Comparison of ENCODE assay signal across 9 cellular contexts in the genomic region with DNA sequence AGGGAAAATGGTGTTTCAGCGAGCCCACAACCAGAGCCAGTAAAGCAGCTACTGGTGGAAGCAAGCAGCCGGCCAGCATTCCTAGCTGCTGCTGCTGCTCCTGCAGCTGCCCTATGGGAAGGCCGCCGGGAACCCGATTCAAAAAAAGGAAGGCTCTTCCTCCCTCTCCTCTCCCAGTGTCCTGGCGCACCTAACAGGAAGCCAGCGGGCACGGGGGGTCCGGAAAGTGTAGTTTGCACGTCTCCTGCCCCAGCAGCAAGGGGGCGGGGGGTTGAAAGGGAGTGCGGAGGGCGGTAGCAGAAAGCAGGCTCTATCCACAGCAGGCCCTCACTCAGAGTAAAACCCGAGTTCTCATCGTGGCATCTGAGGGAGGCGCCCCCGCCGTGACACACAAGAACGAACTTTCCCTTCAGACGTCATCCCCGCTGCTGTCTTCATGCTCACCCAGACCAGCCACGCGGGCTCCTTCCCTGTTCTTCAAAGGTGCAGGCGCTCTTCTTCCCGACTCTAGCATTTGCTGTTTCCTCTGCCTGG. TPM values are rescaled to one million over a fixed set of nuclear protein-coding genes. Genes with fewer than 3 reads are reported as not detected.
A peak's percentile ranks its signal among the peaks of the same experiment; 100 is the strongest.
DNase-seq lines count a peak whose midpoint lies in the region; ATAC-seq, FAIRE-seq and TF ChIP-seq lines count a peak whose summit lies in the region.
"Had no signal": no experiment of that assay in that cellular context is flagged by ENCODE, and none has a peak within 500 bp of the region (broad histone marks: within the 10 kb centered on the region; RNA-seq: fewer than 3 reads in every experiment).

No MANE protein-coding gene starts in this region.

- no peak for DNase-seq in CD4-positive, alpha-beta T cell
- peak; percentile 67 for DNase-seq in ecto neural progenitor cell (ENCODE audit: low spot score)
- DNase-seq in lung (ENCODE audit: low spot score): no peak
- DNase-seq in stimulated activated effector memory CD8-positive, alpha-beta T cell treated with anti-CD3 and anti-CD28 coated beads, Interleukin-12 subunit alpha, Interleukin-12 subunit beta, amount 100 ng/mL, for 72 hours (ENCODE audit: low spot score in 2 of 2): no peak
- DNase-seq in posterior vena cava (ENCODE audit: low spot score): no peak
- no peak for DNase-seq in GM19239 (ENCODE audit: insufficient read length, low spot score)

- no peaks in the 10 kb centered on the region for H3K9me3 Mint-ChIP-seq in CD4-positive, alpha-beta T cell
- no peaks in the 10 kb centered on the region for H3K9me3 Mint-ChIP-seq in stimulated activated effector memory CD8-positive, alpha-beta T cell treated with anti-CD3 and anti-CD28 coated beads, Interleukin-12 subunit alpha, Interleukin-12 subunit beta, amount 100 ng/mL, for 72 hours
- H3K9me3 Mint-ChIP-seq: activated naive CD4-positive, alpha-beta T cell treated with anti-CD3 and anti-CD28 coated beads, Interleukin-2, amount 50 U/mL, for 24 hours had no signal

- H3K36me3 ChIP-seq in HUES48 (ENCODE audit: control insufficient read depth, insufficient read depth, low read length) (no peaks in the 10 kb centered on the region), lung (ENCODE audit: control insufficient read depth in 2 of 2, insufficient read depth in 2 of 2, low read length in 2 of 2) (no peaks in the 10 kb centered on the region)

- H3K27me3 Mint-ChIP-seq in CD4-positive, alpha-beta T cell: peaks cover 20% of the 10 kb centered on the region

- peak; percentile 32 for ATAC-seq in CD4-positive, alpha-beta T cell (ENCODE audit: poor library complexity)
- ATAC-seq in lung (ENCODE audit: insufficient read depth, low FRiP score) (peak; percentile 38), GM18505 (IDR thresholded peaks at IDR 0.05; ENCODE audit: unreplicated experiment) (no peak)
- ATAC-seq in stimulated activated effector memory CD8-positive, alpha-beta T cell treated with anti-CD3 and anti-CD28 coated beads, Interleukin-12 subunit alpha, Interleukin-12 subunit beta, amount 100 ng/mL, for 72 hours: peak; percentile 58

- no peaks in the 10 kb centered on the region for H3K27me3 ChIP-seq in CD4-positive, alpha-beta T cell (ENCODE audit: control insufficient read depth, insufficient read depth, low read length)
- H3K27me3 ChIP-seq in HUES48 (ENCODE audit: control insufficient read depth, insufficient read depth, low read length): no peaks in the 10 kb centered on the region
- no peaks in the 10 kb centered on the region for H3K27me3 ChIP-seq in lung (ENCODE audit: control insufficient read depth, insufficient read depth)

- peak overlapping the region; percentile 47 for H3K9ac ChIP-seq in HUES48 (ENCODE audit: low read depth, low read length)

- no peak for TF ChIP-seq POLR2A in GM18505 (IDR thresholded peaks at IDR 0.05; ENCODE audit: borderline replicate concordance, extremely low read depth, insufficient read depth, insufficient read length)

- H3K27ac ChIP-seq in CD4-positive, alpha-beta T cell (ENCODE audit: low read depth, low read length): no peak overlapping the region
- peak overlapping the region; percentile 76 for H3K27ac ChIP-seq in HUES48 (ENCODE audit: low read depth, low read length)
- peak overlapping the region in 1 of 2 donors; percentile 32 for H3K27ac ChIP-seq in lung (ENCODE audit: low read depth in 1 of 2, low read length in 1 of 2)

- intact Hi-C loops in CD4-positive, alpha-beta T cell (cut with DNase I, micrococcal nuclease): no loop called here
- intact Hi-C loops in posterior vena cava (cut with DNase I): no loop called here

- no peak for TF ChIP-seq CTCF in CD4-positive, alpha-beta T cell (IDR thresholded peaks at IDR 0.05)
- no peak for TF ChIP-seq CTCF in lung (IDR thresholded peaks at IDR 0.05; ENCODE audit: control extremely low read depth, extremely low read depth)

- CTCF ChIA-PET in CD4-positive, alpha-beta T cell (lab: Charles Lee): no interaction called here

- no peak overlapping the region for H3K4me3 Mint-ChIP-seq in CD4-positive, alpha-beta T cell
- no peak overlapping the region for H3K4me3 Mint-ChIP-seq in stimulated activated effector memory CD8-positive, alpha-beta T cell treated with anti-CD3 and anti-CD28 coated beads, Interleukin-12 subunit alpha, Interleukin-12 subunit beta, amount 100 ng/mL, for 72 hours
- H3K4me3 Mint-ChIP-seq: activated naive CD4-positive, alpha-beta T cell treated with anti-CD3 and anti-CD28 coated beads, Interleukin-2, amount 50 U/mL, for 24 hours had no signal

- H3K9me3 ChIP-seq in CD4-positive, alpha-beta T cell (ENCODE audit: control insufficient read depth, low read length): no peaks in the 10 kb centered on the region
- H3K9me3 ChIP-seq in HUES48 (ENCODE audit: control insufficient read depth, insufficient read depth, low read length) (no peaks in the 10 kb centered on the region), lung (ENCODE audit: control insufficient read depth in 2 of 2, insufficient read depth in 1 of 2, low read length in 1 of 2) (no peaks in the 10 kb centered on the region)

- 12% methylated on average over 16 to 25 of the region's 25 CpGs for WGBS in lung, 2 donors

- H3K27ac Mint-ChIP-seq in CD4-positive, alpha-beta T cell: no peak overlapping the region
- H3K27ac Mint-ChIP-seq in stimulated activated effector memory CD8-positive, alpha-beta T cell treated with anti-CD3 and anti-CD28 coated beads, Interleukin-12 subunit alpha, Interleukin-12 subunit beta, amount 100 ng/mL, for 72 hours: no peak overlapping the region
- H3K27ac Mint-ChIP-seq: activated naive CD4-positive, alpha-beta T cell treated with anti-CD3 and anti-CD28 coated beads, Interleukin-2, amount 50 U/mL, for 24 hours had no signal

- POLR2A ChIA-PET in CD4-positive, alpha-beta T cell (lab: Charles Lee): no interaction called here

- FAIRE-seq in GM19239 (lab: Jason Lieb, UNC): no peak

- peak overlapping the region; percentile 64 for H3K4me3 ChIP-seq in HUES48 (ENCODE audit: low read depth, low read length)
- no peak overlapping the region for H3K4me3 ChIP-seq in lung

- H3K4me1 ChIP-seq in HUES48 (ENCODE audit: control insufficient read depth, insufficient read depth, low read length): peaks cover 18% of the 10 kb centered on the region
- peaks cover 0 to 3% of the 10 kb centered on the region in 2 donors for H3K4me1 ChIP-seq in lung (ENCODE audit: control insufficient read depth in 2 of 2, insufficient read depth in 2 of 2, low read length in 2 of 2)

- no peaks in the 10 kb centered on the region for H3K4me1 Mint-ChIP-seq in CD4-positive, alpha-beta T cell (ENCODE audit: low read depth)
- no peaks in the 10 kb centered on the region for H3K4me1 Mint-ChIP-seq in stimulated activated effector memory CD8-positive, alpha-beta T cell treated with anti-CD3 and anti-CD28 coated beads, Interleukin-12 subunit alpha, Interleukin-12 subunit beta, amount 100 ng/mL, for 72 hours
- H3K4me1 Mint-ChIP-seq: activated naive CD4-positive, alpha-beta T cell treated with anti-CD3 and anti-CD28 coated beads, Interleukin-2, amount 50 U/mL, for 24 hours had no signal

- H3K36me3 Mint-ChIP-seq in CD4-positive, alpha-beta T cell (ENCODE audit: low read depth): no peaks in the 10 kb centered on the region
- no peaks in the 10 kb centered on the region for H3K36me3 Mint-ChIP-seq in stimulated activated effector memory CD8-positive, alpha-beta T cell treated with anti-CD3 and anti-CD28 coated beads, Interleukin-12 subunit alpha, Interleukin-12 subunit beta, amount 100 ng/mL, for 72 hours
- H3K36me3 Mint-ChIP-seq: activated naive CD4-positive, alpha-beta T cell treated with anti-CD3 and anti-CD28 coated beads, Interleukin-2, amount 50 U/mL, for 24 hours had no signal

RNA-seq across cellular contexts. Expression of a gene that starts 16.5 kb away (rescaled TPM):
- not detected for total RNA-seq in CD4-positive, alpha-beta T cell
- not detected for total RNA-seq in lung
- not detected for polyA plus RNA-seq in lung
- not detected for total RNA-seq in posterior vena cava

RNA-seq across cellular contexts. Expression of a gene that starts 21.2 kb away (rescaled TPM):
- total RNA-seq in CD4-positive, alpha-beta T cell: under 1 TPM; 0.44 to 0.56 TPM
- 10 to 100 TPM in 1 of 2 donors, 1 to 10 TPM in 1; 7.8 to 68.1 TPM for total RNA-seq in lung
- polyA plus RNA-seq in lung: 1 to 10 TPM; 1.2 to 3.1 TPM
- 10 to 100 TPM; 16.1 to 24.8 TPM for total RNA-seq in posterior vena cava

Comparison
In these comparisons a context has a peak if more than half of its experiments do, and no peak if none do; other contexts are left out.
1. RNA of a gene that starts 21.2 kb away (total RNA-seq): 7.8 to 68.1 TPM in lung and 16.1 to 24.8 TPM in posterior vena cava; 0.44 to 0.56 TPM in CD4-positive, alpha-beta T cell; every median in the first group is over 4 times any median in the second.